In the genomic region with DNA sequence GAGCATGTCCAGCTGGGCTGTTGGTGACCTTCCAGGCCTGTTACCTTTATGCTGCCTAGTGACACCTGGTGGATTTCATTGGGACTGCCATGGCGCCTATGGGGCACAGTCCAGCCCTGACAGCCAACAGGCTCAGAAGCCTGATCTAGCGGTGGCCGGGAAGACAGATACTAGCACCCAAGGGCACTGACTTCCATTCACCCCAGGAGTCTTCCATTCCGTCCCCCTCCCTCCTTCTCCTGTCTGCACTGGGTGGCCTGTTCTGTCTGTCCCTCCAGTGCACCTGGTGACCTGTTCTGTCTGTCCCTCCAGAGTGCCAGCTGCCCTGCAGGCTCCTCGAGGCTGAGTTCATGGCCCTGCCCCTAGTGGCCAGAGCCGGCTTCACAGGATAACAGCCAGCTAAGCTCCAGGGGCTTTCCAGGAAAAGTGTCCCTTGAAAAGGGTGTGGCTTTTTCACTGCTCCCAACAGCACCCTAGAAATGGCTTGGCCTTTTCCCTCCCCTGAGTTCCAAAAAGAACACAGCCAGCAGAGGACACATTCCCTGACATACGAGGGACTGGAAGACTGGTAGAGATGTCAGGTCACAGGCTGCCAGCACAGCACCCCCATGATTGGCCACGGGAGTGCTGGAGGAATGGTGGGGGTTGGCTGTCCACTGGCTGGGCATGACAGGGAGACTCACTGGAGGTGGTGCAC, we compare ENCODE assay signal across 1 cellular context.
TF ChIP-seq lines count a peak whose summit lies in the region.

No MANE protein-coding gene starts in this region.

TF ChIP-seq in H1, 55 proteins besides CTCF, POLR2A, EP300 and RAD21:
- TF ChIP-seq SIN3A (conservative IDR thresholded peaks at IDR 0.05 in 1 of 2, IDR thresholded peaks at IDR 0.05 in 1 of 2; ENCODE audit: low read depth in 1 of 2, low read length in 2 of 2) (peak in 1 of 2 experiments; percentile 31; a peak in 1 of 4 replicates), KDM4A (IDR thresholded peaks at IDR 0.05; ENCODE audit: low read depth, low read length, severe bottlenecking) (peak; percentile 20), HDAC2 (IDR thresholded peaks at IDR 0.05; ENCODE audit: borderline replicate concordance in 1 of 2, low read depth in 2 of 2, low read length in 2 of 2) (0 out of 4 replicates have a peak, but pooled peaks of 1 of the 2 experiments have one; percentile 39)
